In genomic region chr10:34018129-34018528, GRCh38 we compare ENCODE assay signal across 1 cellular context.
TF ChIP-seq lines count a peak whose summit lies in the region.

No MANE protein-coding gene starts in this region.

TF ChIP-seq in IMR-90, 13 proteins besides CTCF, POLR2A, EP300 and RAD21 (continued from another document):
- TF ChIP-seq USF2 (IDR thresholded peaks at IDR 0.05; ENCODE audit: low read depth, low read length): no peak
- TF ChIP-seq, protein P1, sequence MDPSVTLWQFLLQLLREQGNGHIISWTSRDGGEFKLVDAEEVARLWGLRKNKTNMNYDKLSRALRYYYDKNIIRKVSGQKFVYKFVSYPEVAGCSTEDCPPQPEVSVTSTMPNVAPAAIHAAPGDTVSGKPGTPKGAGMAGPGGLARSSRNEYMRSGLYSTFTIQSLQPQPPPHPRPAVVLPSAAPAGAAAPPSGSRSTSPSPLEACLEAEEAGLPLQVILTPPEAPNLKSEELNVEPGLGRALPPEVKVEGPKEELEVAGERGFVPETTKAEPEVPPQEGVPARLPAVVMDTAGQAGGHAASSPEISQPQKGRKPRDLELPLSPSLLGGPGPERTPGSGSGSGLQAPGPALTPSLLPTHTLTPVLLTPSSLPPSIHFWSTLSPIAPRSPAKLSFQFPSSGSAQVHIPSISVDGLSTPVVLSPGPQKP (IDR thresholded peaks at IDR 0.05; ENCODE audit: borderline replicate concordance, low read depth, low read length): no peak
- no peak for TF ChIP-seq MAZ (IDR thresholded peaks at IDR 0.05; ENCODE audit: borderline replicate concordance, low read depth, low read length)
- no peak for TF ChIP-seq RFX5 (IDR thresholded peaks at IDR 0.05; ENCODE audit: low read depth, low read length)
- TF ChIP-seq NFE2L2 (IDR thresholded peaks at IDR 0.05; ENCODE audit: low read depth, low read length): no peak
- no peak for TF ChIP-seq CEBPB (IDR thresholded peaks at IDR 0.05; ENCODE audit: low read depth, low read length)
- TF ChIP-seq BHLHE40 (IDR thresholded peaks at IDR 0.05; ENCODE audit: low read depth, low read length): no peak
